In genomic region chr2:217219141-217219505, GRCh38 we compare ENCODE assay signal across 22 cellular contexts.
"Had no signal": no experiment of that assay in that cellular context is flagged by ENCODE, and none has a peak within 500 bp of the region (broad histone marks: within the 10 kb centered on the region; RNA-seq: fewer than 3 reads in every experiment).

No MANE protein-coding gene starts in this region.

- H3K27me3 ChIP-seq: foreskin keratinocyte, upper lobe of left lung had no signal

- H2AFZ ChIP-seq: parathyroid adenoma had no signal

- H3K27ac ChIP-seq: dorsolateral prefrontal cortex, foreskin keratinocyte, neutrophil, parathyroid adenoma, upper lobe of left lung had no signal

- H3K9me3 Mint-ChIP-seq: brain; natural killer cell treated with Interleukin-12 subunit alpha and Interleukin-12 subunit beta and Interleukin-15 and Interleukin-18, amount 100 ng/mL, for 72 hours had no signal

- H3K27ac Mint-ChIP-seq: activated CD8-positive, alpha-beta memory T cell treated with anti-CD3 and anti-CD28 coated beads, Interleukin-2, amount 10 ng/mL, durations not matched to agents 7 days and 5 days; activated naive CD8-positive, alpha-beta T cell treated with anti-CD3 and anti-CD28 coated beads, Interleukin-2, amount 10 ng/mL, durations not matched to agents 7 days and 5 days; stimulated activated naive B cell treated with anti-CD40 and anti-IgM and Interleukin-4, amounts not matched to agents 10 μg/mL and 1 μg/mL and 100 μg/mL, for 72 hours had no signal

- H3K9ac ChIP-seq: parathyroid adenoma had no signal

- H3K36me3 ChIP-seq: neutrophil, thoracic aorta, upper lobe of left lung had no signal

- DNase-seq: activated CD4-positive, alpha-beta T cell treated with anti-CD3 and anti-CD28 coated beads, Interleukin-2, amount 50 U/mL, for 4 hours; activated CD4-positive, CD25-positive, alpha-beta regulatory T cell treated with anti-CD3 and anti-CD28 coated beads, Interleukin-2, amount 50 U/mL, for 72 hours; activated CD8-positive, alpha-beta memory T cell treated with anti-CD3 and anti-CD28 coated beads, Interleukin-2, amount 10 ng/mL, durations not matched to agents 7 days and 5 days; activated naive CD4-positive, alpha-beta T cell treated with Interleukin-2 at 50 U/mL for 16 hours; activated naive CD8-positive, alpha-beta T cell treated with anti-CD3 and anti-CD28 coated beads, Interleukin-2, amount 10 ng/mL, durations not matched to agents 7 days and 5 days; amygdala; central memory CD4-positive, alpha-beta T cell; dorsolateral prefrontal cortex; foreskin keratinocyte; glutamatergic neuron; hippocampal formation; left colon; stimulated activated naive B cell treated with anti-CD40 and anti-IgM and Interleukin-4, amounts not matched to agents 10 μg/mL and 1 μg/mL and 100 μg/mL, for 72 hours; T1000; upper lobe of left lung had no signal

- H3K9me3 ChIP-seq: neutrophil, thoracic aorta, upper lobe of left lung had no signal

- H3K4me3 Mint-ChIP-seq: activated CD8-positive, alpha-beta memory T cell treated with anti-CD3 and anti-CD28 coated beads, Interleukin-2, amount 10 ng/mL, durations not matched to agents 7 days and 5 days; activated naive CD8-positive, alpha-beta T cell treated with anti-CD3 and anti-CD28 coated beads, Interleukin-2, amount 10 ng/mL, durations not matched to agents 7 days and 5 days; brain; natural killer cell treated with Interleukin-12 subunit alpha and Interleukin-12 subunit beta and Interleukin-15 and Interleukin-18, amount 100 ng/mL, for 72 hours; stimulated activated naive B cell treated with anti-CD40 and anti-IgM and Interleukin-4, amounts not matched to agents 10 μg/mL and 1 μg/mL and 100 μg/mL, for 72 hours had no signal

- FAIRE-seq: colon had no signal

- H3K4me3 ChIP-seq: dorsolateral prefrontal cortex, lung, thoracic aorta, upper lobe of left lung had no signal

- H3K4me1 ChIP-seq: parathyroid adenoma had no signal

- ATAC-seq: activated CD8-positive, alpha-beta memory T cell treated with anti-CD3 and anti-CD28 coated beads, Interleukin-2, amount 10 ng/mL, durations not matched to agents 7 days and 5 days; foreskin keratinocyte; left colon had no signal

- H3K79me2 ChIP-seq: parathyroid adenoma had no signal

- H3K36me3 Mint-ChIP-seq: brain had no signal
